Comparison of ENCODE assay signal across 29 cellular contexts in the genomic region with DNA sequence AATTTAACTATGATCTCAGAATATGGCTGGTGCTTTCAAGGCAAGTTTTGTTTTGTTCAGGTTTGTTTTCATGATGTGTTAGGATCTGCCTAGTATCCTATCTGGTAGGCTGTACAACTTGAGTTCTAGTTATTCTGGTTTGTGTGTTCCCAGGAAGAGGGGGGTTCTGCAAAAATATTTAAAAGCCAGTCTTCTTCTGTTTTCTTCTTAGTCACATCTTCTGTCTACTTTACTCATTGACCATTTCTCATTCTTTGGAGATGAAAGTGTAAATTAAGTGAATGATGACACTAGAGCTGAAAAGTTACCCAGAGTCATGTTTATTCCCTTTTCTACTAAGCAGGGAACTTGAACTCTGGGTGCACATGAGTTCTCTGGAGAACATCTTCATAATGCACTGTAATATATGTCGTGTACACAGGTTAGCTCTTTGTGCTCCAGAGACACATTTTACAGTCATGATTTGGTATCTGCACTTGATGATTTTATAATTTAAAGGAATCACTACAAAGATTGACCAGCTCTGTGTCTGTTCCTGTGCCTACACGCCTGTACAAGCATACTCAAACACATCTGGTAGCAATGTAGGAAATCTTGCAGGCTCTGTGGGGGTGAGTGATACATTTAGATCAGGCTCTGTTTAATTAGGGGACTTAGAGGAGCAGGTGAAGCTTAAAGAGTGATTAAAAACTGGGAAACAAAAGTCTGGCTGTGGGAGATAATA. TPM values are rescaled to one million over a fixed set of nuclear protein-coding genes. Genes with fewer than 3 reads are reported as not detected.
DNase-seq lines count a peak whose midpoint lies in the region; ATAC-seq, FAIRE-seq and TF ChIP-seq lines count a peak whose summit lies in the region.
"Had no signal": no experiment of that assay in that cellular context is flagged by ENCODE, and none has a peak within 500 bp of the region (broad histone marks: within the 10 kb centered on the region; RNA-seq: fewer than 3 reads in every experiment).

No MANE protein-coding gene starts in this region.

- no peak for ATAC-seq in HG03097 (IDR thresholded peaks at IDR 0.05; ENCODE audit: low FRiP score, unreplicated experiment)
- ATAC-seq in HG02840 (IDR thresholded peaks at IDR 0.05; ENCODE audit: low FRiP score, unreplicated experiment) = no peak
- ATAC-seq: activated CD8-positive, alpha-beta memory T cell treated with anti-CD3 and anti-CD28 coated beads, Interleukin-2, amount 10 ng/mL, durations not matched to agents 7 days and 5 days; left cardiac atrium; WTC11 had no signal

- no peak overlapping the region for H3K4me3 ChIP-seq in bronchial epithelial cell (ENCODE audit: low read depth, low read length)
- H3K4me3 ChIP-seq: BLaER1, cardiac muscle cell, MG63, thoracic aorta had no signal

- intact Hi-C loops in Calu3 (cut with micrococcal nuclease; ENCODE audit: unreplicated experiment) = loop anchor here (5.0 kb wide), 1 partner anchor 125 kb away; no protein-coding TSS in a partner anchor

- no peak for TF ChIP-seq CTCF in Calu3 (IDR thresholded peaks at IDR 0.05; ENCODE audit: unreplicated experiment)
- no peak for TF ChIP-seq CTCF in bronchial epithelial cell (IDR thresholded peaks at IDR 0.05; ENCODE audit: insufficient read depth, low read length, severe bottlenecking)
- no peak for TF ChIP-seq CTCF in mesothelial cell of epicardium (IDR thresholded peaks at IDR 0.05; ENCODE audit: unreplicated experiment)

- no peak overlapping the region for H3K27ac Mint-ChIP-seq in Calu3 (ENCODE audit: unreplicated experiment)
- H3K27ac Mint-ChIP-seq in mesothelial cell of epicardium = peak overlapping the region; percentile 32
- H3K27ac Mint-ChIP-seq: activated CD8-positive, alpha-beta memory T cell treated with anti-CD3 and anti-CD28 coated beads, Interleukin-2, amount 10 ng/mL, durations not matched to agents 7 days and 5 days; activated naive CD4-positive, alpha-beta T cell treated with anti-CD3 and anti-CD28 coated beads for 36 hours; WTC11 had no signal

- CTCF ChIA-PET in Calu3 (lab: Charles Lee) = interaction anchor here (1.3 kb wide), 1 partner anchor 10 kb away, joined by 3 read pairs; no protein-coding TSS in a partner anchor

- H3K36me3 Mint-ChIP-seq in Calu3 (ENCODE audit: insufficient read depth, unreplicated experiment) (peaks cover 15% of the 10 kb centered on the region), mesothelial cell of epicardium (no peaks in the 10 kb centered on the region)
- H3K36me3 Mint-ChIP-seq: IgD-negative memory B cell, WTC11 had no signal

- no peaks in the 10 kb centered on the region for H3K27me3 ChIP-seq in bronchial epithelial cell (ENCODE audit: control insufficient read depth, insufficient read depth, low read length)
- H3K27me3 ChIP-seq: BLaER1, cardiac muscle cell, MG63 had no signal

- no peaks in the 10 kb centered on the region for H3K36me3 ChIP-seq in bronchial epithelial cell (ENCODE audit: control insufficient read depth, insufficient read depth, low read length)
- H3K36me3 ChIP-seq: cardiac muscle cell, thoracic aorta had no signal

- FAIRE-seq in bronchial epithelial cell (lab: Jason Lieb, UNC) = no peak
- FAIRE-seq: endometrium had no signal

- no peaks in the 10 kb centered on the region for H3K9me3 Mint-ChIP-seq in Calu3 (ENCODE audit: low read depth, unreplicated experiment)
- no peaks in the 10 kb centered on the region for H3K9me3 Mint-ChIP-seq in mesothelial cell of epicardium
- H3K9me3 Mint-ChIP-seq: activated naive CD4-positive, alpha-beta T cell treated with anti-CD3 and anti-CD28 coated beads for 36 hours; IgD-negative memory B cell; WTC11 had no signal

- peak overlapping the region; percentile 2 for H3K4me3 Mint-ChIP-seq in Calu3 (ENCODE audit: low read depth, unreplicated experiment)
- H3K4me3 Mint-ChIP-seq in mesothelial cell of epicardium = no peak overlapping the region
- H3K4me3 Mint-ChIP-seq: activated CD8-positive, alpha-beta memory T cell treated with anti-CD3 and anti-CD28 coated beads, Interleukin-2, amount 10 ng/mL, durations not matched to agents 7 days and 5 days; activated naive CD4-positive, alpha-beta T cell treated with anti-CD3 and anti-CD28 coated beads for 36 hours; WTC11 had no signal

- H3K4me1 Mint-ChIP-seq in Calu3 (ENCODE audit: low read depth, unreplicated experiment) (peaks cover 43% of the 10 kb centered on the region), mesothelial cell of epicardium (peaks cover 38% of the 10 kb centered on the region)

- no peaks in the 10 kb centered on the region for H3K27me3 Mint-ChIP-seq in Calu3 (ENCODE audit: unreplicated experiment)
- H3K27me3 Mint-ChIP-seq in mesothelial cell of epicardium (ENCODE audit: low read depth) = no peaks in the 10 kb centered on the region
- H3K27me3 Mint-ChIP-seq: activated CD8-positive, alpha-beta memory T cell treated with anti-CD3 and anti-CD28 coated beads, Interleukin-2, amount 10 ng/mL, durations not matched to agents 7 days and 5 days; IgD-negative memory B cell had no signal

- DNase-seq in Calu3 = no peak
- DNase-seq in NCI-H82 (lab: John Stamatoyannopoulos, UW) = peak; percentile 66
- peak; percentile 92 for DNase-seq in bronchial epithelial cell (ENCODE audit: low read depth)
- DNase-seq in mesothelial cell of epicardium (ENCODE audit: low spot score in 2 of 2, unreplicated experiment in 2 of 2) = no peak
- no peak for DNase-seq in ureter (ENCODE audit: low spot score)
- DNase-seq in NCI-H2107 (lab: John Stamatoyannopoulos, UW) = no peak
- DNase-seq: activated CD4-positive, alpha-beta T cell treated with anti-CD3 and anti-CD28 coated beads, Interleukin-2, amount 50 U/mL, for 1 hour; activated CD8-positive, alpha-beta memory T cell treated with anti-CD3 and anti-CD28 coated beads, Interleukin-2, amount 10 ng/mL, durations not matched to agents 7 days and 5 days; activated naive CD4-positive, alpha-beta T cell treated with anti-CD3 and anti-CD28 coated beads for 36 hours; amniotic stem cell; HCEC 1CT; head of caudate nucleus; left cardiac atrium; MG63; NCI-H1436; NCI-H510A; RPMI8226; stimulated activated CD4-positive, alpha-beta T cell treated with anti-CD3 and anti-CD28 coated beads, Interleukin-12 subunit alpha, Interleukin-12 subunit beta, amount 100 ng/mL, for 4 hours; stimulated activated CD4-positive, alpha-beta T cell treated with anti-CD3 and anti-CD28 coated beads, Interleukin-4, amount 100 ng/mL, for 4 hours; stimulated activated naive CD4-positive, alpha-beta T cell had no signal

- no TSS peak for BruUV-seq in Calu3 (replicated peaks; lab: Mats Ljungman, UMichigan)

RNA-seq across cellular contexts. Expression of gene SMAD5, which starts 5.0 kb away (rescaled TPM):
- total RNA-seq in Calu3 (2022) = 93.1 and 94.2 TPM in 2 replicates
- total RNA-seq in bronchial epithelial cell = 24.6 and 29.7 TPM in 2 replicates
- 93.4 to 102 TPM (median 93.6 TPM) in 3 replicates for total RNA-seq in mesothelial cell of epicardium
- total RNA-seq in ureter = 86.3 TPM

RNA-seq across cellular contexts. Expression of gene SMIM32, which starts 55.3 kb away (rescaled TPM):
- total RNA-seq in Calu3 (2022) = 0.37 and 0.42 TPM in 2 replicates
- total RNA-seq in bronchial epithelial cell = not detected in 2 replicates
- 0.22 to 0.32 TPM (median 0.31 TPM) in 3 replicates for total RNA-seq in mesothelial cell of epicardium
- not detected for total RNA-seq in ureter
- total RNA-seq: activated CD8-positive, alpha-beta memory T cell treated with anti-CD3 and anti-CD28 coated beads, Interleukin-2, amount 10 ng/mL, durations not matched to agents 7 days and 5 days; activated naive CD4-positive, alpha-beta T cell treated with anti-CD3 and anti-CD28 coated beads for 36 hours; left cardiac atrium; omental fat pad; thoracic aorta had no signal

Comparison
In these comparisons a context has a peak if more than half of its experiments do, and no peak if none do; other contexts are left out.
1. DNase-seq: peak in NCI-H82 (single experiment) and bronchial epithelial cell (single experiment); none in Calu3 (single experiment), mesothelial cell of epicardium (0 of 2), ureter (single experiment) and NCI-H2107 (single experiment).